ENCODE assay signal across 1 cellular context in genomic region chr11:9314291-9315077, GRCh38.
TF ChIP-seq lines count a peak whose summit lies in the region.

Gene TMEM41B, minus strand, starts transcription at chr11:9314593. Its CDS starts 152 bp downstream, at chr11:9314441.

TF ChIP-seq in HepG2, 621 proteins besides CTCF, POLR2A, EP300 and RAD21 (continued from another document and continues in another):
- no peak for TF ChIP-seq GZF1 (CRISPR knock-in tag; IDR thresholded peaks at IDR 0.05)
- peak; percentile 73; the same call in 1 of the 2 replicates for TF ChIP-seq ZGPAT (CRISPR knock-in tag; IDR thresholded peaks at IDR 0.05)
- peak; percentile 12; the same call in 1 of the 2 replicates for TF ChIP-seq ZNF383 (CRISPR knock-in tag; IDR thresholded peaks at IDR 0.05; ENCODE audit: borderline replicate concordance)
- TF ChIP-seq RXRB (CRISPR knock-in tag; IDR thresholded peaks at IDR 0.05; ENCODE audit: borderline replicate concordance) = peak; percentile 95
- TF ChIP-seq NR1H2 (CRISPR knock-in tag; IDR thresholded peaks at IDR 0.05; ENCODE audit: borderline replicate concordance, low read depth) = no peak
- TF ChIP-seq KLF12 (CRISPR knock-in tag; IDR thresholded peaks at IDR 0.05; ENCODE audit: borderline replicate concordance) = peak; percentile 92
- TF ChIP-seq ZNF292 (CRISPR knock-in tag; IDR thresholded peaks at IDR 0.05; ENCODE audit: borderline replicate concordance, low read depth) = peak; percentile 72; the same call in 1 of the 2 replicates
- TF ChIP-seq RERE (CRISPR knock-in tag; IDR thresholded peaks at IDR 0.05; ENCODE audit: low read depth) = peak; percentile 16; the same call in 1 of the 2 replicates
- 0 out of 2 replicates have a peak, but pooled peaks have one; percentile 56 for TF ChIP-seq ZKSCAN5 (CRISPR knock-in tag; IDR thresholded peaks at IDR 0.05)
- TF ChIP-seq ZNF703 (CRISPR knock-in tag; IDR thresholded peaks at IDR 0.05; ENCODE audit: borderline replicate concordance) = no peak
- TF ChIP-seq ZBTB40 (IDR thresholded peaks at IDR 0.05) = peak; percentile 61
- no peak; the same call in 1 of the 2 replicates for TF ChIP-seq ZBTB40 (CRISPR knock-in tag; IDR thresholded peaks at IDR 0.05)
- TF ChIP-seq ZNF263 (CRISPR knock-in tag; IDR thresholded peaks at IDR 0.05) = peak; percentile 30; the same call in 1 of the 2 replicates
- TF ChIP-seq ZEB1 (IDR thresholded peaks at IDR 0.05; ENCODE audit: insufficient replicate concordance, low read depth) = peak; percentile 48
- peak; percentile 45; the same call in 1 of the 2 replicates for TF ChIP-seq ZNF878 (CRISPR knock-in tag; IDR thresholded peaks at IDR 0.05)
- TF ChIP-seq PRMT3 (CRISPR knock-in tag; IDR thresholded peaks at IDR 0.05; ENCODE audit: borderline replicate concordance, low read depth) = no peak
- TF ChIP-seq SRY (CRISPR knock-in tag; IDR thresholded peaks at IDR 0.05) = no peak
- no peak for TF ChIP-seq ZNF776 (CRISPR knock-in tag; IDR thresholded peaks at IDR 0.05)
- TF ChIP-seq ZSCAN21 (CRISPR knock-in tag; IDR thresholded peaks at IDR 0.05; ENCODE audit: borderline replicate concordance) = no peak
- TF ChIP-seq JUND (CRISPR knock-in tag; IDR thresholded peaks at IDR 0.05) = no peak
- TF ChIP-seq SIN3B (IDR thresholded peaks at IDR 0.05; ENCODE audit: low read length) = peak; percentile 63; the same call in 1 of the 2 replicates
- TF ChIP-seq RAD51 (IDR thresholded peaks at IDR 0.05; ENCODE audit: borderline replicate concordance) = no peak
- peak; percentile 52; the same call in 1 of the 2 replicates for TF ChIP-seq ZNF563 (CRISPR knock-in tag; IDR thresholded peaks at IDR 0.05)
- TF ChIP-seq MNT (IDR thresholded peaks at IDR 0.05) = peak; percentile 68
- peak; percentile 68; the same call in 1 of the 2 replicates for TF ChIP-seq KDM5B (CRISPR knock-in tag; IDR thresholded peaks at IDR 0.05; ENCODE audit: borderline replicate concordance)
- TF ChIP-seq ZMYM3 (CRISPR knock-in tag; IDR thresholded peaks at IDR 0.05) = no peak
- no peak for TF ChIP-seq ZBTB46 (CRISPR knock-in tag; IDR thresholded peaks at IDR 0.05; ENCODE audit: borderline replicate concordance)
- peak; percentile 51 for TF ChIP-seq HNF4A (CRISPR knock-in tag; IDR thresholded peaks at IDR 0.05)
- TF ChIP-seq ZFP1 (CRISPR knock-in tag; IDR thresholded peaks at IDR 0.05) = no peak
- TF ChIP-seq TERF1 (CRISPR knock-in tag; IDR thresholded peaks at IDR 0.05) = no peak
- TF ChIP-seq NPAS2 (CRISPR knock-in tag; IDR thresholded peaks at IDR 0.05; ENCODE audit: borderline replicate concordance) = no peak
- no peak for TF ChIP-seq ZNF276 (CRISPR knock-in tag; IDR thresholded peaks at IDR 0.05; ENCODE audit: low read depth)
- TF ChIP-seq THYN1 (CRISPR knock-in tag; IDR thresholded peaks at IDR 0.05; ENCODE audit: borderline replicate concordance, low read depth) = no peak
- no peak for TF ChIP-seq ZFP90 (CRISPR knock-in tag; IDR thresholded peaks at IDR 0.05; ENCODE audit: borderline replicate concordance)
- no peak for TF ChIP-seq PCBP1 (IDR thresholded peaks at IDR 0.05; ENCODE audit: borderline replicate concordance, low read depth, low read length)
- TF ChIP-seq U2AF1 (optimal IDR thresholded peaks at IDR 0.05; ENCODE audit: low read depth, low read length) = peak; percentile 33
- no peak for TF ChIP-seq ZNF326 (CRISPR knock-in tag; IDR thresholded peaks at IDR 0.05; ENCODE audit: borderline replicate concordance)
- peak; percentile 70 for TF ChIP-seq ISL2 (CRISPR knock-in tag; IDR thresholded peaks at IDR 0.05)
